Comparison of ENCODE assay signal across 8 cellular contexts in the genomic region with DNA sequence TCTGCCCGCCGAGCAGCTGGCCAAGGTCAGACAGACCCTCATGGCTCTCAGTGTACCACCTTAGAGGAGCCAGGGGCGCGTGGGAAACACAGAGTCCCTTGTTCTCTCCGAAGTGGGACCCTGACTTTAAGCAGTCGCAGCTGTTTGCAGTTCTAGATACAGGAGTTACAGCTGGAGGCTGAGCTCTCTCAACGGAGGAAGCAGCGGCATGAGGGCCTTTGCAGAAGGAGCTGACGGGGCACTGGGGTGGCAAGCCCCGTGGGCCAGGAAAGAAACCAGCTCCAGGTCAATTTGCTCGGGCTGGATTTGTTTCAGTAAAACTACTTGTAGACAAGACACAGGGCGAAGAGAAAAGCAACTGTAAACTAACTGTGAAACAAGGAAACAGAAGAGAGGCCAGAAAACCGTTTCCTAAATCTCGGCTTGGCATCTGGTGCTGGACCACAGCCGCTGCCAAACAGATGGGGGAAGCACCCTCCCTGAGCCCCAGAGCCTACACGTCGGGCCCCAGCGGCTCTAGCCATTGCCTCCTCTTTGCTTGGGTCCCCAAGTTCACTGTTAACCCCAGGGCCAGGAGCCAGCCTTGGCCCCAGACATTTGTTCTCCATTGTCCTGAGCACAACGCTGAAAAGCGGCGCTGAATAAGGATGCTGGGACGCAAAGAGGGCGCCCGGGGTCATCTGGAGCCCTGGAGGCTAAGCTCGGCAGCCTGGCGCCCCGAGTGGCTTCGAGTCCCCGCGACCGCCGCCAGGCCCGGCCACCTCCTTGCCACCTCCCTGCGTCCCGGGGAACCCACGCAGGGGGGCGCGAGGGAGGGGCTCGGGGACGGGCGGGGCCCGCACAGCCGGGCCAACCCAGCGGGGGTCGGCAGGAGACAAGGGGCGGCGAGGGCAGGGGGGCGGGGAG. TPM values are rescaled to one million over a fixed set of nuclear protein-coding genes. Genes with fewer than 3 reads are reported as not detected.
DNase-seq lines count a peak whose midpoint lies in the region; ATAC-seq and TF ChIP-seq lines count a peak whose summit lies in the region.

No MANE protein-coding gene starts in this region.

- H3K4me1 Mint-ChIP-seq in nephron = peaks cover 22% of the 10 kb centered on the region

- ATAC-seq in Right ventricle myocardium inferior = peak; percentile 27
- peak; percentile 20 for ATAC-seq in HG03439 (IDR thresholded peaks at IDR 0.05; ENCODE audit: unreplicated experiment)

- no peak for TF ChIP-seq POLR2A in erythroblast (IDR thresholded peaks at IDR 0.05; ENCODE audit: low read length)

- H3K4me3 Mint-ChIP-seq in nephron = peak overlapping the region; percentile 90 to 99 (median 91)

- H3K9me3 Mint-ChIP-seq in nephron = no peaks in the 10 kb centered on the region

- H3K36me3 Mint-ChIP-seq in nephron (ENCODE audit: low read depth) = no peaks in the 10 kb centered on the region

- no peak for TF ChIP-seq CTCF in WI38 (IDR thresholded peaks at IDR 0.05; ENCODE audit: low read depth, low read length)
- TF ChIP-seq CTCF in nephron (IDR thresholded peaks at IDR 0.05; ENCODE audit: unreplicated experiment in 3 of 3) = no peak

- intact Hi-C loops in Right ventricle myocardium inferior (cut with DNase I) = no loop called here
- intact Hi-C loops in cardiac septum (cut with DNase I) = no loop called here

- H3K4me3 ChIP-seq in WI38 (ENCODE audit: low read depth, low read length) = peak overlapping the region; percentile 47

- DNase-seq in Right ventricle myocardium inferior (ENCODE audit: missing footprints) = peak; percentile 73
- no peak for DNase-seq in cardiac septum (ENCODE audit: low spot score)
- peak; percentile 71 to 73 for DNase-seq in erythroblast (lab: John Stamatoyannopoulos, UW)
- no peak for DNase-seq in medulla oblongata (ENCODE audit: extremely low spot score)
- no peak for DNase-seq in NCI-H2196 treated with DMSO at 0.1 percent for 48 hours (lab: John Stamatoyannopoulos, UW; ENCODE audit: unreplicated experiment)

- H3K27ac Mint-ChIP-seq in nephron = peak overlapping the region; percentile 95 to 98 (median 96)

- no peaks in the 10 kb centered on the region for H3K27me3 Mint-ChIP-seq in nephron (ENCODE audit: low read depth)

RNA-seq across cellular contexts. Expression of a gene that starts 0.9 kb away (rescaled TPM):
- total RNA-seq in Right ventricle myocardium inferior (69.1 TPM), cardiac septum (55.1 TPM)

RNA-seq across cellular contexts. Expression of a gene that starts 12.8 kb away (rescaled TPM):
- total RNA-seq in Right ventricle myocardium inferior (19.0 TPM), cardiac septum (17.7 TPM)

Comparison
In these comparisons a context has a peak if more than half of its experiments do, and no peak if none do; other contexts are left out.
1. DNase-seq: peak in Right ventricle myocardium inferior (single experiment) and erythroblast (2 of 2); none in cardiac septum (single experiment), medulla oblongata (single experiment) and NCI-H2196 treated with DMSO at 0.1 percent for 48 hours (single experiment).